1 cellular context compared by ENCODE assay signal in genomic region chrX:103309860-103310591, GRCh38.
TF ChIP-seq lines count a peak whose summit lies in the region.

No MANE protein-coding gene starts in this region.

TF ChIP-seq in HepG2, 621 proteins besides CTCF, POLR2A, EP300 and RAD21:
- TF ChIP-seq NKX3-1 (CRISPR knock-in tag; IDR thresholded peaks at IDR 0.05) (no peak), MLLT10 (CRISPR knock-in tag; IDR thresholded peaks at IDR 0.05) (no peak), REST (IDR thresholded peaks at IDR 0.05; ENCODE audit: borderline replicate concordance in 1 of 2, low read depth in 1 of 2, low read length in 2 of 2) (peak in 1 of 2 experiments; percentile 65; a peak in 2 of 4 replicates), ZNF615 (CRISPR knock-in tag; IDR thresholded peaks at IDR 0.05; ENCODE audit: borderline replicate concordance) (no peak), NFIB (CRISPR knock-in tag; IDR thresholded peaks at IDR 0.05; ENCODE audit: borderline replicate concordance) (no peak)
